Comparison of ENCODE assay signal across 21 cellular contexts in genomic region chr10:18737841-18738240, GRCh38.
DNase-seq lines count a peak whose midpoint lies in the region; ATAC-seq and TF ChIP-seq lines count a peak whose summit lies in the region.
"Had no signal": no experiment of that assay in that cellular context is flagged by ENCODE, and none has a peak within 500 bp of the region (broad histone marks: within the 10 kb centered on the region; RNA-seq: fewer than 3 reads in every experiment).

No MANE protein-coding gene starts in this region.

- H3K27me3 ChIP-seq in AG04450 (ENCODE audit: control insufficient read depth, insufficient read depth, low read length) (no peaks in the 10 kb centered on the region), stomach (no peaks in the 10 kb centered on the region)
- H3K27me3 ChIP-seq: dorsolateral prefrontal cortex, esophagus squamous epithelium, right atrium auricular region had no signal

- POLR2A ChIA-PET in AG04450 (lab: Yijun Ruan, JAX), result interaction anchor here (0.9 kb wide), 1 partner anchor 77 kb away, joined by 3 read pairs; no protein-coding TSS in a partner anchor

- no peaks in the 10 kb centered on the region for H3K4me1 ChIP-seq in stomach
- H3K4me1 ChIP-seq: A549, Caco-2, esophagus squamous epithelium, right atrium auricular region had no signal

- peak; percentile 82 for DNase-seq in AG04450 (ENCODE audit: low read depth, low spot score)
- DNase-seq in H4 (ENCODE audit: low spot score), result peak; percentile 76
- peak; percentile 29 for DNase-seq in T1000 (lab: John Stamatoyannopoulos, UW)
- DNase-seq in foreskin fibroblast, result peak; percentile 4 to 35
- no peak for DNase-seq in KG1 (lab: John Stamatoyannopoulos, UW)
- DNase-seq in stomach, result no peak
- DNase-seq in cerebellar nuclear complex (lab: John Stamatoyannopoulos, UW), result no peak
- DNase-seq: activated CD4-positive, alpha-beta T cell treated with anti-CD3 and anti-CD28 coated beads, Interleukin-2, amount 50 U/mL, for 48 hours; activated naive CD4-positive, alpha-beta T cell treated with anti-CD3 and anti-CD28 coated beads, Interleukin-2, amount 50 U/mL, for 16 hours; activated T-cell treated with anti-CD3 and anti-CD28 coated beads, Interleukin-2, amount 50 U/mL, for 1 hour; Caco-2; dorsolateral prefrontal cortex; esophagus squamous epithelium; Kasumi-1; NCI-H1436; NCI-H2171 treated with DMSO at 0.1 percent for 48 hours; SW 1271 had no signal

- TF ChIP-seq EP300 in stomach (IDR thresholded peaks at IDR 0.05), result no peak

- peak overlapping the region; percentile 69 for H3K27ac ChIP-seq in AG04450 (ENCODE audit: low read depth, low read length)
- H3K27ac ChIP-seq in stomach, result no peak overlapping the region
- H3K27ac ChIP-seq: A549, dorsolateral prefrontal cortex, esophagus squamous epithelium, right atrium auricular region had no signal

- CTCF ChIA-PET in AG04450 (lab: Charles Lee), result interaction anchor here (1.4 kb wide), 1 partner anchor 10 kb away, joined by 4 read pairs; no protein-coding TSS in a partner anchor

- no peak for ATAC-seq in GM21723 (IDR thresholded peaks at IDR 0.05; ENCODE audit: unreplicated experiment)
- ATAC-seq: A549, GM23338 had no signal

- intact Hi-C loops in stomach (cut with DNase I; ENCODE audit: low total_unique reads), result no loop called here

- no peaks in the 10 kb centered on the region for H3K36me3 ChIP-seq in stomach
- H3K36me3 ChIP-seq: esophagus squamous epithelium, right atrium auricular region had no signal

- WGBS in stomach, 5 donors, result 85 to 90% (median 87%) methylated on average over 8 of the region's 8 CpGs

- TF ChIP-seq POLR2A in stomach (IDR thresholded peaks at IDR 0.05), result no peak

- no peak overlapping the region for H3K4me3 ChIP-seq in AG04450 (ENCODE audit: low read depth, low read length)
- H3K4me3 ChIP-seq in foreskin fibroblast (ENCODE audit: low read depth in 1 of 2, low read length in 2 of 2), result no peak overlapping the region
- H3K4me3 ChIP-seq in stomach, result no peak overlapping the region
- H3K4me3 ChIP-seq: A549, dorsolateral prefrontal cortex, esophagus squamous epithelium, GM23338, right atrium auricular region had no signal

- TF ChIP-seq CTCF in AG04450 (IDR thresholded peaks at IDR 0.05; ENCODE audit: low read depth, low read length) (no peak), foreskin fibroblast (IDR thresholded peaks at IDR 0.05; ENCODE audit: low read depth, low read length) (no peak), stomach (IDR thresholded peaks at IDR 0.05) (no peak)

- no peaks in the 10 kb centered on the region for H3K9me3 ChIP-seq in AG04450 (ENCODE audit: control insufficient read depth, insufficient read depth, low read length)
- H3K9me3 ChIP-seq in stomach, result peaks cover 0 to 8% (median under 1%) of the 10 kb centered on the region in 4 donors
- H3K9me3 ChIP-seq: A549, Caco-2, esophagus squamous epithelium, right atrium auricular region had no signal

Comparison
In these comparisons a context has a peak if more than half of its experiments do, and no peak if none do; other contexts are left out.
1. DNase-seq: peak in AG04450 (single experiment), H4 (single experiment), T1000 (single experiment) and foreskin fibroblast (2 of 2); none in KG1 (single experiment), stomach (single experiment) and cerebellar nuclear complex (0 of 2).